ENCODE assay signal across 11 cellular contexts in genomic region chr13:79485451-79485850, GRCh38. TPM values are rescaled to one million over a fixed set of nuclear protein-coding genes. Genes with fewer than 3 reads are reported as not detected.
DNase-seq lines count a peak whose midpoint lies in the region; FAIRE-seq and TF ChIP-seq lines count a peak whose summit lies in the region.
"Had no signal": no experiment of that assay in that cellular context is flagged by ENCODE, and none has a peak within 500 bp of the region (broad histone marks: within the 10 kb centered on the region; RNA-seq: fewer than 3 reads in every experiment).

No MANE protein-coding gene starts in this region.

- peak overlapping the region; percentile 1 for H3K4me3 ChIP-seq in bronchial epithelial cell (ENCODE audit: low read depth, low read length)
- H3K4me3 ChIP-seq in osteoblast (ENCODE audit: insufficient read depth, low read length) = no peak overlapping the region
- H3K4me3 ChIP-seq in H7 (ENCODE audit: insufficient read depth, low read depth, low read length) = no peak overlapping the region
- H3K4me3 ChIP-seq: spleen had no signal

- no peaks in the 10 kb centered on the region for H3K9me3 ChIP-seq in osteoblast (ENCODE audit: low read depth, low read length)
- H3K9me3 ChIP-seq: spleen had no signal

- peaks cover 8% of the 10 kb centered on the region for H3K9me3 Mint-ChIP-seq in T-helper 1 cell treated with Interleukin-12 subunit alpha and Interleukin-12 subunit beta and Interleukin-4 antibody, amounts not matched to agents 30 μg/mL and 1 μg/mL, for 36 hours
- no peaks in the 10 kb centered on the region for H3K9me3 Mint-ChIP-seq in HFFc6

- FAIRE-seq in bronchial epithelial cell (lab: Jason Lieb, UNC) = no peak

- peak overlapping the region; percentile 77 for H3K4me3 Mint-ChIP-seq in T-helper 1 cell treated with Interleukin-12 subunit alpha and Interleukin-12 subunit beta and Interleukin-4 antibody, amounts not matched to agents 30 μg/mL and 1 μg/mL, for 36 hours
- H3K4me3 Mint-ChIP-seq in HFFc6 = peak overlapping the region; percentile 96
- H3K4me3 Mint-ChIP-seq: naive B cell had no signal

- TF ChIP-seq CTCF in HFFc6 (IDR thresholded peaks at IDR 0.05) (no peak), bronchial epithelial cell (IDR thresholded peaks at IDR 0.05; ENCODE audit: insufficient read depth, low read length, severe bottlenecking) (no peak), osteoblast (IDR thresholded peaks at IDR 0.05; ENCODE audit: extremely low read depth, low read depth, low read length) (no peak)

- H3K79me2 ChIP-seq in osteoblast (ENCODE audit: insufficient read depth, low read length) = peaks cover 87% of the 10 kb centered on the region

- H2AFZ ChIP-seq in osteoblast (ENCODE audit: low read length) = no peak overlapping the region

- H3K27me3 ChIP-seq in bronchial epithelial cell (ENCODE audit: control insufficient read depth, insufficient read depth, low read length) (no peaks in the 10 kb centered on the region), osteoblast (ENCODE audit: insufficient read depth, low read length) (no peaks in the 10 kb centered on the region), H7 (ENCODE audit: control insufficient read depth, insufficient read depth, low read length) (peaks cover 1% of the 10 kb centered on the region; the same call in 1 of the 2 replicates)

- H3K4me1 ChIP-seq in osteoblast (ENCODE audit: insufficient read depth, low read length) = peaks cover 47% of the 10 kb centered on the region

- peaks cover 46% of the 10 kb centered on the region for H3K36me3 Mint-ChIP-seq in T-helper 1 cell treated with Interleukin-12 subunit alpha and Interleukin-12 subunit beta and Interleukin-4 antibody, amounts not matched to agents 30 μg/mL and 1 μg/mL, for 36 hours (ENCODE audit: low read depth)
- H3K36me3 Mint-ChIP-seq in HFFc6 (ENCODE audit: low read depth) = peaks cover 39% of the 10 kb centered on the region

- H3K27ac Mint-ChIP-seq in T-helper 1 cell treated with Interleukin-12 subunit alpha and Interleukin-12 subunit beta and Interleukin-4 antibody, amounts not matched to agents 30 μg/mL and 1 μg/mL, for 36 hours = peak overlapping the region; percentile 71
- peak overlapping the region; percentile 93 for H3K27ac Mint-ChIP-seq in HFFc6
- H3K27ac Mint-ChIP-seq: naive B cell had no signal

- H3K27me3 Mint-ChIP-seq in T-helper 1 cell treated with Interleukin-12 subunit alpha and Interleukin-12 subunit beta and Interleukin-4 antibody, amounts not matched to agents 30 μg/mL and 1 μg/mL, for 36 hours (ENCODE audit: low read depth) = peaks cover 5% of the 10 kb centered on the region
- peaks cover 4% of the 10 kb centered on the region; the same call in 1 of the 2 replicates for H3K27me3 Mint-ChIP-seq in HFFc6 (ENCODE audit: insufficient read depth)

- DNase-seq in T-helper 1 cell (no peak), HFFc6 (no peak), bronchial epithelial cell (ENCODE audit: low read depth) (no peak), osteoblast (ENCODE audit: insufficient read length, low spot score, missing footprints) (no peak), H7 (no peak), SK-N-DZ (ENCODE audit: low spot score) (no peak), iPS-NIHi7 (ENCODE audit: extremely low spot score) (no peak)
- DNase-seq: naive B cell, spleen, T-helper 9 cell had no signal

- H3K4me1 Mint-ChIP-seq in T-helper 1 cell treated with Interleukin-12 subunit alpha and Interleukin-12 subunit beta and Interleukin-4 antibody, amounts not matched to agents 30 μg/mL and 1 μg/mL, for 36 hours (ENCODE audit: low read depth) = peaks cover 68% of the 10 kb centered on the region
- H3K4me1 Mint-ChIP-seq in HFFc6 (ENCODE audit: low read depth) = peaks cover 80% of the 10 kb centered on the region

- peak overlapping the region; percentile 57 for H3K4me2 ChIP-seq in osteoblast (ENCODE audit: insufficient read depth, low read length)

- peaks cover 6% of the 10 kb centered on the region for H4K20me1 ChIP-seq in osteoblast (ENCODE audit: insufficient read depth, low read length)

- H3K36me3 ChIP-seq in bronchial epithelial cell (ENCODE audit: control insufficient read depth, insufficient read depth, low read length) (no peaks in the 10 kb centered on the region), osteoblast (ENCODE audit: insufficient read depth, low read length) (peaks cover 8% of the 10 kb centered on the region), H7 (replicated peaks; ENCODE audit: control insufficient read depth, insufficient read depth, low read length) (no peaks in the 10 kb centered on the region)
- H3K36me3 ChIP-seq: spleen had no signal

- H3K27ac ChIP-seq in osteoblast (ENCODE audit: low read depth, low read length) = peak overlapping the region; percentile 92
- H3K27ac ChIP-seq: spleen had no signal

RNA-seq across cellular contexts. Expression of gene NDFIP2, which starts 4.5 kb away (rescaled TPM):
- total RNA-seq in HFFc6 (2021; fragmentation: NEBNext Ultra II Directional; extraction: Animal tissue kit (Norgen Biotek cat#: 25700)) = 100 to 1,000 TPM in 2 of 6 experiments, 10 to 100 TPM in 4; 97.1 to 132 (median 99.7) TPM
- total RNA-seq in bronchial epithelial cell = 61.7 and 80.0 TPM in 2 replicates
- total RNA-seq in osteoblast = 47.1 and 56.5 TPM in 2 replicates
- 14.0 and 15.2 TPM in 2 replicates for total RNA-seq in H7 (2014; rRNA removed; shearing (Covaris generic))
- polyA plus RNA-seq in SK-N-DZ (2014; cell fraction: cytosol; rRNA removed) = 30.7 and 32.2 TPM in 2 replicates
- polyA plus RNA-seq in SK-N-DZ (2014; cell fraction: nucleus; rRNA removed) = 18.0 and 19.8 TPM in 2 replicates
